In the genomic region with DNA sequence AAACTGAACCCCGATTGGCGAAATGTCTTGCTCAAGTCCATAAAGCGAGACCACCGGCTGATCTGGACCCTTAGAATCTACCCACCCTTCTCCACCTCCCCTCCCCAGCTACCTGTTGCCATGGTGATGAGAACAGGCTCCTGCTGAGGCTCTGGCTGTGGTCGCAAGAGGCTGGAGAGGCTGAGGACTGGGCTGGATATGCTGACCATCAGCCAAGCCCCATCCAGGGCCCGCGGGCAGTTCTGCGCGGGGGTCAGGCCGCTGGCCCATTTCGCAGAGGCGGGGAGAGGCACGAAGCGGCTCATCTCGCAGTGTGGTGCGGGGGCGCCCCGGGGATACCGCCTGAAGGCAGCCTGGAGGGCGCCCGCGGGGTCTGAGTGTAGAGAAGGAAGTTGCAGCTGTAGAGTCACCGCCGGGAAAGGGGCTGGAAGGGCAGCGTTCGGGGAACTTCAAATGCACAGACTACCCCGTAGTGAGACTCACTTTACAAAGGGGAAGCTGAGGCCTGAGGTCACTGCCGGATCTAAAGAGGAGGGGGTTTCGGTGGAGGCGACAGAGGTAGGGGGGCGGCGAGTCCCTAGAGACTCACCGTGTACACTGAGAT, we compare ENCODE assay signal across 8 cellular contexts. TPM values are rescaled to one million over a fixed set of nuclear protein-coding genes. Genes with fewer than 3 reads are reported as not detected.
DNase-seq lines count a peak whose midpoint lies in the region; ATAC-seq and TF ChIP-seq lines count a peak whose summit lies in the region.

No MANE protein-coding gene starts in this region.

- H3K4me1 ChIP-seq in gastrocnemius medialis, result peaks cover 18 to 43% of the 10 kb centered on the region in 2 donors

- ATAC-seq in HG03520 (IDR thresholded peaks at IDR 0.05; ENCODE audit: unreplicated experiment) (peak; percentile 1), gastrocnemius medialis (peak in 1 of 2 donors; percentile 3), GM18909 (IDR thresholded peaks at IDR 0.05; ENCODE audit: poor library complexity, unreplicated experiment) (no peak)

- DNase-seq in GDM1 (lab: John Stamatoyannopoulos, UW) (peak; percentile 51), SHP77 treated with DMSO at 0.1 percent for 48 hours (lab: John Stamatoyannopoulos, UW) (peak; percentile 9), astrocyte of the hippocampus (ENCODE audit: low read depth, low spot score) (peak; percentile 65), hypothalamus (lab: John Stamatoyannopoulos, UW) (peak in 31 of 51 donors; percentile 23 to 64 (median 48)), gastrocnemius medialis (no peak), cerebellar nuclear complex (lab: John Stamatoyannopoulos, UW) (no peak)

- no peaks in the 10 kb centered on the region for H3K9me3 ChIP-seq in gastrocnemius medialis

- H3K4me3 ChIP-seq in gastrocnemius medialis, result peak overlapping the region; percentile 89 to 99 (median 96)

- no peaks in the 10 kb centered on the region for H3K27me3 ChIP-seq in gastrocnemius medialis

- peak overlapping the region; percentile 86 to 94 (median 94) for H3K27ac ChIP-seq in gastrocnemius medialis

- intact Hi-C loops in gastrocnemius medialis (cut with DNase I; ENCODE audit: low total_unique reads), result loop anchor here (10.0 kb wide), 2 partner anchors 412 to 1138 kb away; a partner anchor contains a TSS

- no peaks in the 10 kb centered on the region for H3K36me3 ChIP-seq in gastrocnemius medialis

- in situ Hi-C loops in gastrocnemius medialis (cut with MboI; ENCODE audit: low sequenced_read_pairs in 4 of 4), result no loop called here

- no peak for TF ChIP-seq CTCF in gastrocnemius medialis (IDR thresholded peaks at IDR 0.05 in 4 of 5, conservative IDR thresholded peaks at IDR 0.05 in 1 of 5)

- no peak for TF ChIP-seq POLR2A in gastrocnemius medialis (IDR thresholded peaks at IDR 0.05)

RNA-seq across cellular contexts. Expression of a gene that starts 0.7 kb away (rescaled TPM):
- 10 to 100 TPM; 15.9 to 42.4 (median 36.5) TPM for total RNA-seq in gastrocnemius medialis

RNA-seq across cellular contexts. Expression of a gene that starts 4.3 kb away (rescaled TPM):
- total RNA-seq in gastrocnemius medialis, result 10 to 100 TPM in 3 of 4 donors, 1 to 10 TPM in 1; 9.0 to 19.3 (median 16.3) TPM

RNA-seq across cellular contexts. Expression of a gene that starts 9.6 kb away (rescaled TPM):
- 10 to 100 TPM; 37.2 to 76.0 (median 59.8) TPM for total RNA-seq in gastrocnemius medialis

RNA-seq across cellular contexts. Expression of a gene that starts 14.5 kb away (rescaled TPM):
- total RNA-seq in gastrocnemius medialis, result 10 to 100 TPM; 39.8 to 52.3 (median 40.8) TPM

RNA-seq across cellular contexts. Expression of a gene that starts 23.8 kb away (rescaled TPM):
- total RNA-seq in gastrocnemius medialis, result 100 to 1,000 TPM in 1 of 4 donors, 10 to 100 TPM in 3; 49.9 to 106 (median 76.8) TPM

Comparison
In these comparisons a context has a peak if more than half of its experiments do, and no peak if none do; other contexts are left out.
1. DNase-seq: peak in GDM1 (single experiment), SHP77 treated with DMSO at 0.1 percent for 48 hours (single experiment), astrocyte of the hippocampus (single experiment) and hypothalamus (31 of 51); none in gastrocnemius medialis (0 of 2) and cerebellar nuclear complex (0 of 2).